ENCODE assay signal across 8 cellular contexts in genomic region chr9:126586236-126586635, GRCh38. TPM values are rescaled to one million over a fixed set of nuclear protein-coding genes. Genes with fewer than 3 reads are reported as not detected.
"Had no signal": no experiment of that assay in that cellular context is flagged by ENCODE, and none has a peak within 500 bp of the region (broad histone marks: within the 10 kb centered on the region; RNA-seq: fewer than 3 reads in every experiment).

No MANE protein-coding gene starts in this region.

- H3K27ac ChIP-seq: GM23248, HL-60 had no signal

- H3K36me3 ChIP-seq: HAP-1 had no signal

- H3K9me3 ChIP-seq: HAP-1 had no signal

- H3K27ac Mint-ChIP-seq: HFFc6 had no signal

- H3K4me3 Mint-ChIP-seq: HFFc6, IgD-negative memory B cell had no signal

- DNase-seq: GM23248, GOT3, H7, HFFc6 had no signal

- H3K36me3 Mint-ChIP-seq: IgD-negative memory B cell had no signal

- H3K9me3 Mint-ChIP-seq: HFFc6 had no signal

- H2AFZ ChIP-seq: GM23248 had no signal

- H3K4me3 ChIP-seq: GM23248, HAP-1 had no signal

RNA-seq across cellular contexts. Expression of gene LMX1B, which starts 27.5 kb away (rescaled TPM):
- total RNA-seq: GM23248, HepG2, HFFc6 had no signal
